ENCODE assay signal across 15 cellular contexts in genomic region chr1:226692067-226692792, GRCh38. TPM values are rescaled to one million over a fixed set of nuclear protein-coding genes. Genes with fewer than 3 reads are reported as not detected.
DNase-seq lines count a peak whose midpoint lies in the region; ATAC-seq and TF ChIP-seq lines count a peak whose summit lies in the region.
"Had no signal": no experiment of that assay in that cellular context is flagged by ENCODE, and none has a peak within 500 bp of the region (broad histone marks: within the 10 kb centered on the region; RNA-seq: fewer than 3 reads in every experiment).

No MANE protein-coding gene starts in this region.

- H3K27ac Mint-ChIP-seq in activated naive CD8-positive, alpha-beta T cell treated with anti-CD3 and anti-CD28 coated beads, Interleukin-2, amount 50 U/mL, for 24 hours: peak overlapping the region; percentile 99
- peak overlapping the region; percentile 84 to 100 (median 99) for H3K27ac Mint-ChIP-seq in naive thymus-derived CD4-positive, alpha-beta T cell

- peaks cover 19% of the 10 kb centered on the region for H3K36me3 Mint-ChIP-seq in activated naive CD8-positive, alpha-beta T cell treated with anti-CD3 and anti-CD28 coated beads, Interleukin-2, amount 50 U/mL, for 24 hours (ENCODE audit: low read depth)
- peaks cover 13 to 40% (median 16%) of the 10 kb centered on the region in 5 donors for H3K36me3 Mint-ChIP-seq in naive thymus-derived CD4-positive, alpha-beta T cell

- no peaks in the 10 kb centered on the region for H3K9me3 Mint-ChIP-seq in activated naive CD8-positive, alpha-beta T cell treated with anti-CD3 and anti-CD28 coated beads, Interleukin-2, amount 50 U/mL, for 24 hours
- H3K9me3 Mint-ChIP-seq in naive thymus-derived CD4-positive, alpha-beta T cell: peaks cover 0 to 2% (median 0%) of the 10 kb centered on the region in 11 donors

- CTCF ChIA-PET in naive thymus-derived CD4-positive, alpha-beta T cell (lab: Charles Lee): interaction anchor here (0.7 to 1.3 kb wide), 5 partner anchors 9 to 48 kb away, joined by 3 to 6 read pairs (median 3); no protein-coding TSS in a partner anchor

- ATAC-seq in heart right ventricle: no peak
- ATAC-seq in right cardiac atrium: no peak
- ATAC-seq in activated naive CD8-positive, alpha-beta T cell treated with anti-CD3 and anti-CD28 coated beads, Interleukin-2, amount 50 U/mL, for 24 hours: no peak
- ATAC-seq in naive thymus-derived CD4-positive, alpha-beta T cell: no peak
- ATAC-seq in upper lobe of left lung (ENCODE audit: low FRiP score in 2 of 2): no peak
- ATAC-seq in HG03280 (IDR thresholded peaks at IDR 0.05; ENCODE audit: unreplicated experiment): no peak
- ATAC-seq: Panc1 had no signal

- H3K4me3 ChIP-seq in heart right ventricle (no peak overlapping the region), right cardiac atrium (ENCODE audit: low read length) (no peak overlapping the region), upper lobe of left lung (no peak overlapping the region)
- H3K4me3 ChIP-seq in naive thymus-derived CD4-positive, alpha-beta T cell (ENCODE audit: low read length): no peak overlapping the region
- H3K4me3 ChIP-seq: MG63 had no signal

- TF ChIP-seq CTCF in heart right ventricle (IDR thresholded peaks at IDR 0.05) (no peak), upper lobe of left lung (IDR thresholded peaks at IDR 0.05) (no peak)

- H3K4me3 Mint-ChIP-seq in activated naive CD8-positive, alpha-beta T cell treated with anti-CD3 and anti-CD28 coated beads, Interleukin-2, amount 50 U/mL, for 24 hours: peak overlapping the region; percentile 71
- peak overlapping the region in 9 of 10 donors; percentile 0 to 89 (median 75) for H3K4me3 Mint-ChIP-seq in naive thymus-derived CD4-positive, alpha-beta T cell

- WGBS in heart right ventricle, 2 donors: 70 to 82% methylated on average over 4 of the region's 4 CpGs
- WGBS in right cardiac atrium: 69% methylated on average over 4 of the region's 4 CpGs
- WGBS in upper lobe of left lung, 2 donors: 85 to 88% methylated on average over 4 of the region's 4 CpGs

- POLR2A ChIA-PET in naive thymus-derived CD4-positive, alpha-beta T cell (lab: Charles Lee): interaction anchor here (0.7 to 3.9 kb wide), 18 partner anchors 10 to 247 kb away, joined by 3 to 24 read pairs (median 5); partner anchors contain the start of genes COQ8A and ITPKB

- intact Hi-C loops in heart right ventricle (cut with DNase I) (no loop called here), right cardiac atrium (cut with DNase I) (no loop called here)
- intact Hi-C loops in naive thymus-derived CD4-positive, alpha-beta T cell (cut with micrococcal nuclease): no loop called here

- H3K27me3 ChIP-seq in heart right ventricle (no peaks in the 10 kb centered on the region), right cardiac atrium (ENCODE audit: control insufficient read depth, insufficient read depth) (no peaks in the 10 kb centered on the region), upper lobe of left lung (no peaks in the 10 kb centered on the region)
- no peaks in the 10 kb centered on the region for H3K27me3 ChIP-seq in naive thymus-derived CD4-positive, alpha-beta T cell (ENCODE audit: control insufficient read depth in 2 of 2, insufficient read depth in 2 of 2, low read length in 2 of 2)
- H3K27me3 ChIP-seq: MG63 had no signal

- H3K27ac ChIP-seq in heart right ventricle (peak overlapping the region; percentile 13 to 80 (median 70)), right cardiac atrium (ENCODE audit: low read length) (no peak overlapping the region), upper lobe of left lung (peak overlapping the region; percentile 24 to 83 (median 72))
- H3K27ac ChIP-seq in naive thymus-derived CD4-positive, alpha-beta T cell (ENCODE audit: low read depth, low read length): peak overlapping the region; percentile 86

- no peak for TF ChIP-seq EP300 in upper lobe of left lung (IDR thresholded peaks at IDR 0.05)

- no peaks in the 10 kb centered on the region for H3K9me3 ChIP-seq in heart right ventricle
- no peaks in the 10 kb centered on the region for H3K9me3 ChIP-seq in right cardiac atrium (ENCODE audit: control insufficient read depth, low read length)
- no peaks in the 10 kb centered on the region for H3K9me3 ChIP-seq in naive thymus-derived CD4-positive, alpha-beta T cell (ENCODE audit: control insufficient read depth in 2 of 3, low read length in 3 of 3)
- no peaks in the 10 kb centered on the region for H3K9me3 ChIP-seq in upper lobe of left lung
- H3K9me3 ChIP-seq: MG63 had no signal

- no peak for TF ChIP-seq POLR2A in upper lobe of left lung (IDR thresholded peaks at IDR 0.05)

- peaks cover 7 to 92% (median 74%) of the 10 kb centered on the region in 9 donors for H3K4me1 ChIP-seq in heart right ventricle
- H3K4me1 ChIP-seq in right cardiac atrium (ENCODE audit: control insufficient read depth, insufficient read depth, low read length): peaks cover 29% of the 10 kb centered on the region
- H3K4me1 ChIP-seq in naive thymus-derived CD4-positive, alpha-beta T cell (ENCODE audit: control insufficient read depth in 2 of 2, insufficient read depth in 2 of 2, low read length in 2 of 2): peaks cover 40 to 86% of the 10 kb centered on the region in 2 donors
- peaks cover 40 to 53% (median 48%) of the 10 kb centered on the region in 4 donors for H3K4me1 ChIP-seq in upper lobe of left lung

- peaks cover 0 to 30% (median 0%) of the 10 kb centered on the region in 9 donors for H3K36me3 ChIP-seq in heart right ventricle
- peaks cover 5 to 45% (median 7%) of the 10 kb centered on the region in 3 experiments for H3K36me3 ChIP-seq in naive thymus-derived CD4-positive, alpha-beta T cell (ENCODE audit: control insufficient read depth in 2 of 3, insufficient read depth in 3 of 3, low read length in 3 of 3)
- no peaks in the 10 kb centered on the region for H3K36me3 ChIP-seq in upper lobe of left lung
- H3K36me3 ChIP-seq: MG63 had no signal

- no peaks in the 10 kb centered on the region for H3K27me3 Mint-ChIP-seq in activated naive CD8-positive, alpha-beta T cell treated with anti-CD3 and anti-CD28 coated beads, Interleukin-2, amount 50 U/mL, for 24 hours
- no peaks in the 10 kb centered on the region for H3K27me3 Mint-ChIP-seq in naive thymus-derived CD4-positive, alpha-beta T cell

- peaks cover 98% of the 10 kb centered on the region for H3K4me1 Mint-ChIP-seq in activated naive CD8-positive, alpha-beta T cell treated with anti-CD3 and anti-CD28 coated beads, Interleukin-2, amount 50 U/mL, for 24 hours
- peaks cover 74 to 100% (median 97%) of the 10 kb centered on the region in 7 donors for H3K4me1 Mint-ChIP-seq in naive thymus-derived CD4-positive, alpha-beta T cell

- DNase-seq in heart right ventricle (no peak), right cardiac atrium (no peak), upper lobe of left lung (no peak), NCI-H1436 treated with DMSO at 0.1 percent for 48 hours (lab: John Stamatoyannopoulos, UW) (no peak)
- no peak for DNase-seq in activated naive CD8-positive, alpha-beta T cell treated with anti-CD3 and anti-CD28 coated beads, Interleukin-2, amount 50 U/mL, for 24 hours
- DNase-seq in naive thymus-derived CD4-positive, alpha-beta T cell: no peak
- no peak for DNase-seq in stimulated activated CD4-positive, alpha-beta T cell treated with anti-CD3 and anti-CD28 coated beads, Interleukin-2, amount 100 ng/mL, for 48 hours
- DNase-seq: AML-193, cerebellar nuclear complex, EL, MG63, NCI-H2227 treated with DMSO at 0.1 percent for 48 hours, T1000 had no signal

RNA-seq across cellular contexts. Expression of gene ITPKB, which starts 46.9 kb away (rescaled TPM):
- 10 to 100 TPM; 12.1 to 30.5 (median 16.6) TPM for total RNA-seq in heart right ventricle
- polyA plus RNA-seq in heart right ventricle: 10 to 100 TPM in 1 of 2 donors, 1 to 10 TPM in 1; 4.5 to 17.0 TPM
- total RNA-seq in right cardiac atrium: 10 to 100 TPM in 2 of 4 donors, 1 to 10 TPM in 2; 9.6 to 15.4 (median 11.1) TPM
- polyA plus RNA-seq in right cardiac atrium: 9.6 TPM
- total RNA-seq in naive thymus-derived CD4-positive, alpha-beta T cell: 100 to 1,000 TPM in 4 of 5 experiments, 10 to 100 TPM in 1; 51.7 to 429 (median 199) TPM
- 10 to 100 TPM; 81.0 to 86.8 TPM for polyA plus RNA-seq in naive thymus-derived CD4-positive, alpha-beta T cell
- 10 to 100 TPM; 19.8 to 62.9 (median 45.8) TPM for total RNA-seq in upper lobe of left lung
